Comparison of ENCODE assay signal across 9 cellular contexts in the genomic region with DNA sequence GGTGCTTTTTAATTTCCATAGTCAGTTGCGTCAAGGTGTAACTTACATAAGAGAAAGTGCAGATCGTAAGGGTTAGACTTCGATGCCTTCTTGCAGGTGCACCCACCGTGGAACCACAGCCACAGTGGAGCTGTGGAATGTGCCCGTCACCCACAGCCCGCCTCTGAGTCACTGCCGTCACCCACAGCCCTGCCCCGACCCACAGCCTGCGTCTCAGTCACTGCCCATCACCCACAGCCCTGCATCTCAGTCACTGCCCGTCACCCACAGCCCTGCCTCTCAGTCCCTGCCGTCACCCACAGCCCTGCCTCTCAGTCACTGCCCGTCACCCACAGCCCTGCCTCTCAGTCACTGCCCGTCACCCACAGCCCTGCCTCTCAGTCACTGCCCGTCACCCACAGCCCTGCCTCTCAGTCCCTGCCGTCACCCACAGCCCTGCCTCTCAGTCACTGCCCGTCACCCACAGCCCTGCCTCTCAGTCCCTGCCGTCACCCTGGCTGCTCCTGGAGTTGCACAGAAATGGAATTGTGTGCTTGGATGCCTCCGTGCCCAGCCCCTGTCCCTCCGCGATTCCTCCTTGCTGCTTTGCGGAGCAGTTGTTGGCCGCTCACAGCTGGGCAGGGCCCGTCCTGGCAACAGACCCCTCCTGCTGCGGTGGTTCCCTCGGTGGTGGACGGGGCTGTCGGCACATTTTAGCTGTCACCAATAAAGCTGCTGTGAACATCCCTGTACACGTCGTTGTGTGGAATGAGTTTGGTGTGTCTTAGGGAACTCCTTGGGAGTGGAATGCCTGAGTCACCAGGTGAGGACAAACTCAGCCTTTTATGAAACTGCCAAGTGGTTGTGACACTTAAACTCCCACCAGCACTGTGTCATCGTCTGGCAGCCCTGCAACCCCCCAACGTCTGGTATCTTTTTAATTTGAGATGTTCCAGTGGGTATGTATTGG.
DNase-seq lines count a peak whose midpoint lies in the region.
"Had no signal": no experiment of that assay in that cellular context is flagged by ENCODE, and none has a peak within 500 bp of the region (broad histone marks: within the 10 kb centered on the region; RNA-seq: fewer than 3 reads in every experiment).

No MANE protein-coding gene starts in this region.

- in situ Hi-C loops in KBM-7 (cut with MboI; ENCODE audit: low pct_unique_long_range_greater_than_20kb, low sequenced_read_pairs), result no loop called here

- peak; percentile 62 for DNase-seq in HCEC 1CT
- peak; percentile 75 for DNase-seq in activated CD8-positive, alpha-beta memory T cell treated with anti-CD3 and anti-CD28 coated beads, Interleukin-2, amount 50 U/mL, for 48 hours
- DNase-seq in islet precursor cell, result peak; percentile 88
- DNase-seq in stimulated activated CD8-positive, alpha-beta memory T cell treated with anti-CD3 and anti-CD28 coated beads, Interleukin-12 subunit alpha, Interleukin-12 subunit beta, amount 100 ng/mL, for 4 hours (ENCODE audit: low read depth), result peak; percentile 40
- no peak for DNase-seq in KBM-7
- no peak for DNase-seq in Kasumi-1 (lab: John Stamatoyannopoulos, UW)
- DNase-seq in NCI-H1417 (lab: John Stamatoyannopoulos, UW), result no peak
- no peak for DNase-seq in NCI-H2196 treated with DMSO at 0.1 percent for 48 hours (lab: John Stamatoyannopoulos, UW; ENCODE audit: unreplicated experiment)
- DNase-seq: NCI-H510A had no signal

Comparison
In these comparisons a context has a peak if more than half of its experiments do, and no peak if none do; other contexts are left out.
1. DNase-seq: peak in HCEC 1CT (single experiment), activated CD8-positive, alpha-beta memory T cell treated with anti-CD3 and anti-CD28 coated beads, Interleukin-2, amount 50 U/mL, for 48 hours (single experiment), islet precursor cell (single experiment) and stimulated activated CD8-positive, alpha-beta memory T cell treated with anti-CD3 and anti-CD28 coated beads, Interleukin-12 subunit alpha, Interleukin-12 subunit beta, amount 100 ng/mL, for 4 hours (single experiment); none in KBM-7 (single experiment), Kasumi-1 (0 of 2), NCI-H1417 (0 of 3) and NCI-H2196 treated with DMSO at 0.1 percent for 48 hours (single experiment).